In genomic region chr1:153339802-153340201, GRCh38 we compare ENCODE assay signal across 18 cellular contexts. TPM values are rescaled to one million over a fixed set of nuclear protein-coding genes. Genes with fewer than 3 reads are reported as not detected.
"Had no signal": no experiment of that assay in that cellular context is flagged by ENCODE, and none has a peak within 500 bp of the region (broad histone marks: within the 10 kb centered on the region; RNA-seq: fewer than 3 reads in every experiment).

No MANE protein-coding gene starts in this region.

- H3K4me3 Mint-ChIP-seq: activated B cell treated with CpG ODN at 0.5 μM for 24 hours; brain; dendritic cell treated with granulocyte-macrophage colony-stimulating factor and Interleukin-4, amounts not matched to agents 40 ng/mL and 50 ng/mL, for 4 days; neural progenitor cell; type B pancreatic cell had no signal

- H3K4me1 Mint-ChIP-seq: neural progenitor cell had no signal

- DNase-seq: activated B cell treated with CpG ODN at 0.5 μM for 24 hours; activated CD4-positive, alpha-beta T cell treated with anti-CD3 and anti-CD28 coated beads, Interleukin-2, amount 50 U/mL, for 48 hours; activated naive CD4-positive, alpha-beta T cell treated with anti-CD3 and anti-CD28 coated beads, Interleukin-2, amount 50 U/mL, for 16 hours; amniotic stem cell; hippocampal formation; kidney glomerular epithelial cell; ovary; sigmoid colon; stimulated activated naive CD4-positive, alpha-beta T cell had no signal

- H3K36me3 Mint-ChIP-seq: brain, neural progenitor cell, type B pancreatic cell had no signal

- H3K27ac Mint-ChIP-seq: activated B cell treated with CpG ODN at 0.5 μM for 24 hours; brain; dendritic cell treated with granulocyte-macrophage colony-stimulating factor and Interleukin-4, amounts not matched to agents 40 ng/mL and 50 ng/mL, for 4 days; neural progenitor cell; type B pancreatic cell had no signal

- H3K9me3 Mint-ChIP-seq: activated B cell treated with CpG ODN at 0.5 μM for 24 hours; brain; dendritic cell treated with granulocyte-macrophage colony-stimulating factor and Interleukin-4, amounts not matched to agents 40 ng/mL and 50 ng/mL, for 4 days; neural progenitor cell; type B pancreatic cell had no signal

RNA-seq across cellular contexts. Expression of gene PGLYRP4, which starts 8.8 kb away (rescaled TPM):
- total RNA-seq: activated B cell treated with CpG ODN at 0.5 μM for 24 hours; epithelial cell of proximal tubule; glomerular endothelial cell; liver; ovary; sigmoid colon; T-helper 1 cell treated with Interleukin-12 subunit alpha and Interleukin-12 subunit beta and Interleukin-4 antibody, amounts not matched to agents 30 ng/mL and 1 ng/mL, for 36 hours had no signal

RNA-seq across cellular contexts. Expression of gene S100A9, which starts 17.9 kb away (rescaled TPM):
- total RNA-seq: glomerular endothelial cell had no signal

RNA-seq across cellular contexts. Expression of gene PGLYRP3, which starts 27.1 kb away (rescaled TPM):
- total RNA-seq: activated B cell treated with CpG ODN at 0.5 μM for 24 hours; epithelial cell of proximal tubule; glomerular endothelial cell; liver; ovary; sigmoid colon; T-helper 1 cell treated with Interleukin-12 subunit alpha and Interleukin-12 subunit beta and Interleukin-4 antibody, amounts not matched to agents 30 ng/mL and 1 ng/mL, for 36 hours had no signal

RNA-seq across cellular contexts. Expression of gene S100A12, which starts 35.6 kb away (rescaled TPM):
- total RNA-seq: activated B cell treated with CpG ODN at 0.5 μM for 24 hours; epithelial cell of proximal tubule; glomerular endothelial cell; sigmoid colon; suprapubic skin; T-helper 1 cell treated with Interleukin-12 subunit alpha and Interleukin-12 subunit beta and Interleukin-4 antibody, amounts not matched to agents 30 ng/mL and 1 ng/mL, for 36 hours had no signal

RNA-seq across cellular contexts. Expression of gene S100A8, which starts 51.1 kb away (rescaled TPM):
- total RNA-seq: activated B cell treated with CpG ODN at 0.5 μM for 24 hours; epithelial cell of proximal tubule; glomerular endothelial cell; T-helper 1 cell treated with Interleukin-12 subunit alpha and Interleukin-12 subunit beta and Interleukin-4 antibody, amounts not matched to agents 30 ng/mL and 1 ng/mL, for 36 hours had no signal
